In genomic region chr3:133662256-133662773, GRCh38 we compare ENCODE assay signal across 8 cellular contexts. TPM values are rescaled to one million over a fixed set of nuclear protein-coding genes. Genes with fewer than 3 reads are reported as not detected.
A peak's percentile ranks its signal among the peaks of the same experiment; 100 is the strongest.
DNase-seq lines count a peak whose midpoint lies in the region; ATAC-seq and TF ChIP-seq lines count a peak whose summit lies in the region.

No MANE protein-coding gene starts in this region.

- TF ChIP-seq CTCF in right atrium auricular region (IDR thresholded peaks at IDR 0.05) (peak in 1 of 2 donors; percentile 30), psoas muscle (IDR thresholded peaks at IDR 0.05) (no peak)

- H3K4me1 ChIP-seq in right atrium auricular region, result peaks cover 0 to 22% of the 10 kb centered on the region in 2 donors
- H3K4me1 ChIP-seq in psoas muscle, result peaks cover 12% of the 10 kb centered on the region

- intact Hi-C loops in psoas muscle (cut with DNase I), result loop anchor here (5.0 to 10.0 kb wide), 4 partner anchors 132 to 270 kb away; partner anchors contain the start of gene SRPRB (in 1 of the 2)

- no peaks in the 10 kb centered on the region for H3K9me3 Mint-ChIP-seq in activated naive CD4-positive, alpha-beta T cell treated with anti-CD3 and anti-CD28 coated beads, Interleukin-2, amount 50 U/mL, for 72 hours

- H3K36me3 ChIP-seq in right atrium auricular region (peaks cover 5% of the 10 kb centered on the region), psoas muscle (ENCODE audit: insufficient read depth in 1 of 2, low read depth in 1 of 2) (peaks cover 0 to 20% of the 10 kb centered on the region in 2 donors)

- ATAC-seq in GM18511 (IDR thresholded peaks at IDR 0.05; ENCODE audit: unreplicated experiment) (peak; percentile 59), HG02981 (IDR thresholded peaks at IDR 0.05; ENCODE audit: unreplicated experiment) (peak; percentile 42), psoas muscle (peak; percentile 46 to 69 (median 62))
- peak; percentile 66 to 85 for ATAC-seq in activated naive CD4-positive, alpha-beta T cell treated with anti-CD3 and anti-CD28 coated beads, Interleukin-2, amount 50 U/mL, for 72 hours

- DNase-seq in Ammon's horn (ENCODE audit: low spot score), result peak; percentile 40
- peak; percentile 4 for DNase-seq in NCI-H345 (lab: John Stamatoyannopoulos, UW)
- peak in 1 of 2 donors; percentile 21 for DNase-seq in activated naive CD4-positive, alpha-beta T cell treated with anti-CD3 and anti-CD28 coated beads, Interleukin-2, amount 50 U/mL, for 72 hours (ENCODE audit: low spot score in 2 of 2)
- no peak for DNase-seq in right atrium auricular region (ENCODE audit: low spot score)
- DNase-seq in psoas muscle, result no peak
- no peak for DNase-seq in epidermal melanocyte (ENCODE audit: insufficient read length, low spot score)

- H3K4me3 ChIP-seq in right atrium auricular region, result peak overlapping the region; percentile 89 to 92
- peak overlapping the region; percentile 85 for H3K4me3 ChIP-seq in psoas muscle

- no peaks in the 10 kb centered on the region for H3K27me3 ChIP-seq in right atrium auricular region
- no peaks in the 10 kb centered on the region for H3K27me3 ChIP-seq in psoas muscle (ENCODE audit: insufficient read depth in 3 of 3, low read length in 2 of 3)

- peaks cover 32 to 33% of the 10 kb centered on the region in 2 donors for H3K36me3 Mint-ChIP-seq in activated naive CD4-positive, alpha-beta T cell treated with anti-CD3 and anti-CD28 coated beads, Interleukin-2, amount 50 U/mL, for 72 hours

- peak overlapping the region; percentile 79 to 84 for H3K27ac ChIP-seq in right atrium auricular region
- peak overlapping the region; percentile 86 for H3K27ac ChIP-seq in psoas muscle

- H3K27ac Mint-ChIP-seq in activated naive CD4-positive, alpha-beta T cell treated with anti-CD3 and anti-CD28 coated beads, Interleukin-2, amount 50 U/mL, for 72 hours, result peak overlapping the region; percentile 99 to 100

- 18 to 22% (median 19%) methylated on average over 10 of the region's 10 CpGs for WGBS in psoas muscle, 3 donors

- no peaks in the 10 kb centered on the region for H3K9me3 ChIP-seq in right atrium auricular region
- no peaks in the 10 kb centered on the region for H3K9me3 ChIP-seq in psoas muscle

RNA-seq across cellular contexts. Expression of gene TOPBP1, which starts 0.6 kb away (rescaled TPM):
- 100 to 1,000 TPM; 110 to 112 TPM for total RNA-seq in activated naive CD4-positive, alpha-beta T cell treated with anti-CD3 and anti-CD28 coated beads, Interleukin-2, amount 50 U/mL, for 72 hours
- total RNA-seq in right atrium auricular region, result 10 to 100 TPM; 10.5 to 11.1 TPM
- 10 to 100 TPM in 1 of 4 donors, 1 to 10 TPM in 3; 6.7 to 10.5 (median 8.4) TPM for total RNA-seq in psoas muscle
- polyA plus RNA-seq in psoas muscle, result 1 to 10 TPM; 5.7 to 8.8 (median 6.7) TPM

Comparison
In these comparisons a context has a peak if more than half of its experiments do, and no peak if none do; other contexts are left out.
1. DNase-seq: peak in Ammon's horn (single experiment) and NCI-H345 (single experiment); none in right atrium auricular region (single experiment), psoas muscle (0 of 2) and epidermal melanocyte (single experiment).
2. RNA of gene TOPBP1, which starts 0.6 kb away (total RNA-seq): 110 to 112 TPM in activated naive CD4-positive, alpha-beta T cell treated with anti-CD3 and anti-CD28 coated beads, Interleukin-2, amount 50 U/mL, for 72 hours; 10.5 to 11.1 TPM in right atrium auricular region and 6.7 to 10.5 TPM in psoas muscle; every median in the first group is over 4 times any median in the second.
3. Peak in every context shown above with its lines, with median percentiles within 50 percentile points of each other: ATAC-seq.